ENCODE assay signal across 21 cellular contexts in the genomic region with DNA sequence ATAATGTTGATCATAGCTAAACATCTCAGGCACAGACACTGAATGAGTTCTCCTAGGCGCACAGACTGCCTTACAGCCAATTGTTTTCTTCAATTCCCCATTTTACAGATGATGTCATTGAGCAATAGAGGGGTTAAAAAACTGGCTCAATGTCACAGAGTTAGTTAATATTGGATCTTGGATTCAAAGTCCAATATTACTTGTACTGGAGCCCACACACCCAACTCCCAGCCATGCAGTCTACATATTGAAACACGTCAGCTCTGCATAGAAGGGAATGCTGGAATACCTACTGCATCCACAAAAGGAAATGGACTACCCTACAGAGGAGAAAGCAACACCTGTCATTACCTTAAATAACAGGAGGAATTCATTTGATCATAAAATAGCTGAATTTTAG.
"Had no signal": no experiment of that assay in that cellular context is flagged by ENCODE, and none has a peak within 500 bp of the region (broad histone marks: within the 10 kb centered on the region; RNA-seq: fewer than 3 reads in every experiment).

No MANE protein-coding gene starts in this region.

- H3K9me3 ChIP-seq: SJSA1 had no signal

- H3K27me3 ChIP-seq: SJSA1 had no signal

- H3K4me1 ChIP-seq: SJSA1 had no signal

- FAIRE-seq: HTR-8/SVneo, RCC 7860 had no signal

- H3K27ac ChIP-seq: HL-60, SJSA1, SK-N-MC had no signal

- DNase-seq: KBM-7, NCI-H1048, NCI-H1105, NCI-H1417, NCI-H1436 treated with DMSO at 0.1 percent for 48 hours, NCI-H1694, NCI-H187 treated with DMSO at 0.1 percent for 48 hours, NCI-H2081, NCI-H2107, NCI-H2227 treated with DMSO at 0.1 percent for 48 hours, NCI-H524 treated with DMSO at 0.1 percent for 48 hours, NCI-H69, NCI-H774, Right ventricle myocardium superior, RPMI8226, SIG-M5 had no signal

- H3K4me3 ChIP-seq: SJSA1, SK-N-MC had no signal
